ENCODE assay signal across 1 cellular context in the genomic region with DNA sequence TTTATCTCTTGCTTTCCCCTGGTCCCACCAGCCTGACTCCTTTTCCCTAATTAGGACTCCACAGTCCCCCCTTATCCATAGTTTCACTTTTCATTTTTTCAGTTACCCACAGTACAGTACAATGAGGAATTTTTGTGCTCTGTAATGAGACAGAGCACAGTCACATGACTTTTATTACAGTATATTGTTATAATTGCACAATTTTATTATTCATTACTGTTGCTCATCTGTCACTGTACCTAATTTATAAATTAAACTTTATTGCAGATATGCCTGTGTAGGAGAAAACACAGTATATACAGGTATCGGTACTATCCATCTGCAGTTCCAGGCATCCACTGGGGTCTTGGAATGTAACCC.
TF ChIP-seq lines count a peak whose summit lies in the region.

No MANE protein-coding gene starts in this region.

TF ChIP-seq in IMR-90, 13 proteins besides CTCF, POLR2A, EP300 and RAD21:
- TF ChIP-seq, protein P1, sequence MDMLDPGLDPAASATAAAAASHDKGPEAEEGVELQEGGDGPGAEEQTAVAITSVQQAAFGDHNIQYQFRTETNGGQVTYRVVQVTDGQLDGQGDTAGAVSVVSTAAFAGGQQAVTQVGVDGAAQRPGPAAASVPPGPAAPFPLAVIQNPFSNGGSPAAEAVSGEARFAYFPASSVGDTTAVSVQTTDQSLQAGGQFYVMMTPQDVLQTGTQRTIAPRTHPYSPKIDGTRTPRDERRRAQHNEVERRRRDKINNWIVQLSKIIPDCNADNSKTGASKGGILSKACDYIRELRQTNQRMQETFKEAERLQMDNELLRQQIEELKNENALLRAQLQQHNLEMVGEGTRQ (IDR thresholded peaks at IDR 0.05; ENCODE audit: low read depth, low read length) = 0 out of 2 replicates have a peak, but pooled peaks have one; percentile 5
- TF ChIP-seq MAFK (IDR thresholded peaks at IDR 0.05; ENCODE audit: low read depth, low read length) (no peak), FOS (IDR thresholded peaks at IDR 0.05; ENCODE audit: low read depth, low read length) (no peak), BHLHE40 (IDR thresholded peaks at IDR 0.05; ENCODE audit: low read depth, low read length) (peak; percentile 56; the same call in 1 of the 2 replicates), CEBPB (IDR thresholded peaks at IDR 0.05; ENCODE audit: low read depth, low read length) (peak; percentile 75)
